Comparison of ENCODE assay signal across 24 cellular contexts in the genomic region with DNA sequence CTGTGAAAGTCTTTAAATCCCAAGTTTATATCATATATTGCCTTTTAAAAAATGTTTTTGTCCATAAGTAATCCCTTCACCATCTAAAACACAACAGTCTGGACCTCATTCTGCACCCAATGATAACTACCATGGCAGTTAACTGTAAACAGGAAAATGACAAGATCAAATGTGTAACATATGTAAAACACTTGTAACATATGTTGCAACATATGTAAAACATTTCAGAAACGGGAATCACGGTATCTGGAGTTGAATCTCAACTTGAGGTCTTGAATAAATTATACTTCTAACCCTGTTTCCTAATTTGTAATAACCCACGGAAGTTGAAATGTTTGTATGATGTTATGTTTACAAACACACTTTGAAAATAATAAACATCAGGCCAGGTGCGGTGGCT. TPM values are rescaled to one million over a fixed set of nuclear protein-coding genes. Genes with fewer than 3 reads are reported as not detected.
DNase-seq lines count a peak whose midpoint lies in the region; ATAC-seq and TF ChIP-seq lines count a peak whose summit lies in the region.
"Had no signal": no experiment of that assay in that cellular context is flagged by ENCODE, and none has a peak within 500 bp of the region (broad histone marks: within the 10 kb centered on the region; RNA-seq: fewer than 3 reads in every experiment).

No MANE protein-coding gene starts in this region.

- H4K5ac ChIP-seq in IMR-90 (ENCODE audit: low read depth, low read length): no peak overlapping the region

- no peak overlapping the region for H4K8ac ChIP-seq in IMR-90 (ENCODE audit: low read depth in 2 of 2, low read length in 2 of 2)

- H2AFZ ChIP-seq in IMR-90 (replicated peaks; ENCODE audit: low read length, poor library complexity): no peak overlapping the region
- H2AFZ ChIP-seq: GM23338 had no signal

- no peak overlapping the region for H3K4me3 ChIP-seq in IMR-90 (ENCODE audit: insufficient read depth, low read depth, low read length)
- H3K4me3 ChIP-seq: A549; BLaER1 treated with 17β-estradiol and CSF1 and Interleukin-3, amounts not matched to agents 10 nM and 100 nM; GM12878; GM23338 had no signal

- peaks cover 51% of the 10 kb centered on the region for H3K4me1 Mint-ChIP-seq in activated CD4-positive, alpha-beta T cell treated with anti-CD3 and anti-CD28 coated beads for 36 hours
- H3K4me1 Mint-ChIP-seq in activated CD4-positive, alpha-beta T cell treated with anti-CD3 and anti-CD28 coated beads, Interleukin-2, amount 10 ng/mL, durations not matched to agents 7 days and 5 days: peaks cover 40% of the 10 kb centered on the region
- peaks cover 53% of the 10 kb centered on the region for H3K4me1 Mint-ChIP-seq in activated T-helper 17 cell treated with anti-CD3 and anti-CD28 coated beads, Interleukin-2, amount 50 U/mL, for 72 hours
- H3K4me1 Mint-ChIP-seq in glutamatergic neuron (ENCODE audit: low read depth, unreplicated experiment): peaks cover 22% of the 10 kb centered on the region

- H3K4me2 ChIP-seq in IMR-90 (ENCODE audit: low read depth, low read length): no peak overlapping the region
- H3K4me2 ChIP-seq: A549; BLaER1 treated with 17β-estradiol and CSF1 and Interleukin-3, amounts not matched to agents 10 nM and 100 nM; GM23338 had no signal

- TF ChIP-seq POLR2A in IMR-90 (IDR thresholded peaks at IDR 0.05; ENCODE audit: low read depth, low read length): no peak

- H2BK5ac ChIP-seq in IMR-90 (ENCODE audit: low read depth, low read length, poor library complexity, severe bottlenecking): no peak overlapping the region

- peaks cover 65% of the 10 kb centered on the region for H3K36me3 Mint-ChIP-seq in activated CD4-positive, alpha-beta T cell treated with anti-CD3 and anti-CD28 coated beads for 36 hours (ENCODE audit: low read depth)
- peaks cover 51% of the 10 kb centered on the region for H3K36me3 Mint-ChIP-seq in activated CD4-positive, alpha-beta T cell treated with anti-CD3 and anti-CD28 coated beads, Interleukin-2, amount 10 ng/mL, durations not matched to agents 7 days and 5 days (ENCODE audit: low read depth)
- H3K36me3 Mint-ChIP-seq in activated T-helper 17 cell treated with anti-CD3 and anti-CD28 coated beads, Interleukin-2, amount 50 U/mL, for 72 hours (ENCODE audit: low read depth): peaks cover 100% of the 10 kb centered on the region
- H3K36me3 Mint-ChIP-seq in glutamatergic neuron (ENCODE audit: unreplicated experiment): no peaks in the 10 kb centered on the region

- no peak overlapping the region for H3K27ac ChIP-seq in IMR-90 (ENCODE audit: insufficient read depth, low read length)
- H3K27ac ChIP-seq: A549; BLaER1 treated with 17β-estradiol and CSF1 and Interleukin-3, amounts not matched to agents 10 nM and 100 nM had no signal

- H3K27me3 Mint-ChIP-seq in activated CD4-positive, alpha-beta T cell treated with anti-CD3 and anti-CD28 coated beads for 36 hours: no peaks in the 10 kb centered on the region
- no peaks in the 10 kb centered on the region for H3K27me3 Mint-ChIP-seq in activated CD4-positive, alpha-beta T cell treated with anti-CD3 and anti-CD28 coated beads, Interleukin-2, amount 10 ng/mL, durations not matched to agents 7 days and 5 days
- H3K27me3 Mint-ChIP-seq in activated T-helper 17 cell treated with anti-CD3 and anti-CD28 coated beads, Interleukin-2, amount 50 U/mL, for 72 hours: no peaks in the 10 kb centered on the region
- H3K27me3 Mint-ChIP-seq in glutamatergic neuron (ENCODE audit: unreplicated experiment): peaks cover 2% of the 10 kb centered on the region
- H3K27me3 Mint-ChIP-seq: CD4-positive, alpha-beta memory T cell had no signal

- in situ Hi-C loops in IMR-90 (cut with MboI; ENCODE audit: low sequenced_read_pairs): no loop called here

- H4K20me1 ChIP-seq in IMR-90 (ENCODE audit: insufficient read depth, low read length): peaks cover 54% of the 10 kb centered on the region

- H3K27me3 ChIP-seq in IMR-90 (ENCODE audit: control insufficient read depth, insufficient read depth, low read length): no peaks in the 10 kb centered on the region
- H3K27me3 ChIP-seq: BE2C; BLaER1 treated with 17β-estradiol and CSF1 and Interleukin-3, amounts not matched to agents 10 nM and 100 nM had no signal

- dilution Hi-C loops in IMR-90 (cut with HindIII; ENCODE audit: low sequenced_read_pairs, unreplicated experiment): no loop called here

- peaks cover 10% of the 10 kb centered on the region for H3K9me1 ChIP-seq in IMR-90 (ENCODE audit: insufficient read depth, low read length)

- H3K18ac ChIP-seq in IMR-90 (ENCODE audit: low read depth, low read length): no peak overlapping the region

- TF ChIP-seq RAD21 in IMR-90 (IDR thresholded peaks at IDR 0.05; ENCODE audit: low read length): no peak

- H3K56ac ChIP-seq in IMR-90 (ENCODE audit: extremely low read depth, insufficient read depth, low read length): no peak overlapping the region

- TF ChIP-seq CTCF in IMR-90 (conservative IDR thresholded peaks at IDR 0.05; ENCODE audit: low read depth, low read length) (no peak), glutamatergic neuron (IDR thresholded peaks at IDR 0.05; ENCODE audit: partially characterized antibody, unreplicated experiment) (no peak)

- peaks cover 5% of the 10 kb centered on the region for H3K36me3 ChIP-seq in IMR-90 (ENCODE audit: control insufficient read depth, insufficient read depth, low read length)

- H2BK15ac ChIP-seq in IMR-90 (ENCODE audit: low read depth, low read length): no peak overlapping the region

- H3K4me3 Mint-ChIP-seq in activated CD4-positive, alpha-beta T cell treated with anti-CD3 and anti-CD28 coated beads for 36 hours: no peak overlapping the region
- H3K4me3 Mint-ChIP-seq in activated CD4-positive, alpha-beta T cell treated with anti-CD3 and anti-CD28 coated beads, Interleukin-2, amount 10 ng/mL, durations not matched to agents 7 days and 5 days: no peak overlapping the region
- no peak overlapping the region for H3K4me3 Mint-ChIP-seq in activated T-helper 17 cell treated with anti-CD3 and anti-CD28 coated beads, Interleukin-2, amount 50 U/mL, for 72 hours
- no peak overlapping the region for H3K4me3 Mint-ChIP-seq in glutamatergic neuron (ENCODE audit: unreplicated experiment)
- H3K4me3 Mint-ChIP-seq: CD14-positive monocyte; CD4-positive, alpha-beta memory T cell; GM23338; H9 had no signal

- ATAC-seq in activated CD4-positive, alpha-beta T cell treated with anti-CD3 and anti-CD28 coated beads for 36 hours: no peak
- ATAC-seq in IMR-90 (ENCODE audit: low read depth): no peak
- no peak for ATAC-seq in activated T-helper 17 cell treated with anti-CD3 and anti-CD28 coated beads, Interleukin-2, amount 50 U/mL, for 72 hours (replicated peaks)
- no peak for ATAC-seq in GM21619 (IDR thresholded peaks at IDR 0.05; ENCODE audit: unreplicated experiment)
- ATAC-seq: A549, GM12878, GM23338, HCT116 had no signal

- H3K9me3 ChIP-seq in IMR-90 (ENCODE audit: control insufficient read depth, insufficient read depth, low read length): no peaks in the 10 kb centered on the region
- H3K9me3 ChIP-seq: A549; BE2C; BLaER1 treated with 17β-estradiol and CSF1 and Interleukin-3, amounts not matched to agents 10 nM and 100 nM had no signal

- WGBS in IMR-90 (ENCODE audit: extremely low coverage in 2 of 2, insufficient read length in 1 of 2), 2 experiments: no CpG with 5 or more reads among the region's 4 CpGs

- BruUV-seq in IMR-90 (replicated peaks; lab: Mats Ljungman, UMichigan): no TSS peak

- H2AK5ac ChIP-seq in IMR-90 (ENCODE audit: low read depth, low read length): no peak overlapping the region

- H3K14ac ChIP-seq in IMR-90 (replicated peaks; ENCODE audit: low read depth, low read length): no peak overlapping the region

- DNase-seq in activated CD4-positive, alpha-beta T cell treated with anti-CD3 and anti-CD28 coated beads for 36 hours: no peak
- DNase-seq in activated CD4-positive, alpha-beta T cell treated with anti-CD3 and anti-CD28 coated beads, Interleukin-2, amount 10 ng/mL, durations not matched to agents 7 days and 5 days: no peak
- no peak for DNase-seq in IMR-90
- DNase-seq in glutamatergic neuron: no peak
- DNase-seq in pons (ENCODE audit: low spot score): no peak
- DNase-seq: 8988T; ACHN; AML-193; BE2C; Calu3; CD4-positive, alpha-beta memory T cell; COR-L47; DMS79; EL; GDM1; H9 had no signal

- no peak overlapping the region for H2AK9ac ChIP-seq in IMR-90 (replicated peaks; ENCODE audit: low read depth, low read length, poor library complexity)

- peak overlapping the region; percentile 59 for H3K27ac Mint-ChIP-seq in activated CD4-positive, alpha-beta T cell treated with anti-CD3 and anti-CD28 coated beads for 36 hours
- H3K27ac Mint-ChIP-seq in activated CD4-positive, alpha-beta T cell treated with anti-CD3 and anti-CD28 coated beads, Interleukin-2, amount 10 ng/mL, durations not matched to agents 7 days and 5 days: no peak overlapping the region
- H3K27ac Mint-ChIP-seq in activated T-helper 17 cell treated with anti-CD3 and anti-CD28 coated beads, Interleukin-2, amount 50 U/mL, for 72 hours: peak overlapping the region; percentile 31
- peak overlapping the region; percentile 14 for H3K27ac Mint-ChIP-seq in glutamatergic neuron (ENCODE audit: unreplicated experiment)
- H3K27ac Mint-ChIP-seq: GM23338 had no signal

- H3K4ac ChIP-seq in IMR-90 (ENCODE audit: low read depth, low read length): no peak overlapping the region

- CTCF ChIA-PET in activated CD4-positive, alpha-beta T cell treated with anti-CD3 and anti-CD28 coated beads for 36 hours (lab: Charles Lee): no interaction called here
- CTCF ChIA-PET in activated CD4-positive, alpha-beta T cell treated with anti-CD3 and anti-CD28 coated beads, Interleukin-2, amount 10 ng/mL, durations not matched to agents 7 days and 5 days (lab: Charles Lee): interaction anchor here (2.2 kb wide), 1 partner anchor 10 kb away, joined by 8 read pairs; no protein-coding TSS in a partner anchor
- CTCF ChIA-PET in IMR-90 (lab: Yijun Ruan, JAX): no interaction called here

- H3K4me1 ChIP-seq in IMR-90 (ENCODE audit: control insufficient read depth, insufficient read depth, low read length): no peaks in the 10 kb centered on the region

- no peak overlapping the region for H4K91ac ChIP-seq in IMR-90 (ENCODE audit: insufficient read depth, low read depth, low read length)

- H2BK120ac ChIP-seq in IMR-90 (ENCODE audit: low read depth, low read length): no peak overlapping the region

- no peak overlapping the region for H3K23ac ChIP-seq in IMR-90 (ENCODE audit: low read depth, low read length)

- no peak overlapping the region for H3K9ac ChIP-seq in IMR-90 (ENCODE audit: low read depth, low read length)
- H3K9ac ChIP-seq: BLaER1 treated with 17β-estradiol and CSF1 and Interleukin-3, amounts not matched to agents 10 nM and 100 nM had no signal

- H3K9me3 Mint-ChIP-seq in activated CD4-positive, alpha-beta T cell treated with anti-CD3 and anti-CD28 coated beads for 36 hours (ENCODE audit: low read depth): no peaks in the 10 kb centered on the region
- no peaks in the 10 kb centered on the region for H3K9me3 Mint-ChIP-seq in activated CD4-positive, alpha-beta T cell treated with anti-CD3 and anti-CD28 coated beads, Interleukin-2, amount 10 ng/mL, durations not matched to agents 7 days and 5 days
- H3K9me3 Mint-ChIP-seq in activated T-helper 17 cell treated with anti-CD3 and anti-CD28 coated beads, Interleukin-2, amount 50 U/mL, for 72 hours: no peaks in the 10 kb centered on the region
- no peaks in the 10 kb centered on the region for H3K9me3 Mint-ChIP-seq in glutamatergic neuron (ENCODE audit: unreplicated experiment)
- H3K9me3 Mint-ChIP-seq: CD14-positive monocyte; CD4-positive, alpha-beta memory T cell; GM23338; H9 had no signal

- intact Hi-C loops in activated CD4-positive, alpha-beta T cell treated with anti-CD3 and anti-CD28 coated beads for 36 hours (cut with DNase I, micrococcal nuclease): no loop called here
- intact Hi-C loops in IMR-90 (cut with micrococcal nuclease): no loop called here

- peaks cover 24 to 64% of the 10 kb centered on the region in 2 experiments for H3K79me1 ChIP-seq in IMR-90 (ENCODE audit: low read depth in 1 of 2, low read length in 2 of 2)

- POLR2A ChIA-PET in activated CD4-positive, alpha-beta T cell treated with anti-CD3 and anti-CD28 coated beads for 36 hours (lab: Charles Lee): no interaction called here
- POLR2A ChIA-PET in activated CD4-positive, alpha-beta T cell treated with anti-CD3 and anti-CD28 coated beads, Interleukin-2, amount 10 ng/mL, durations not matched to agents 7 days and 5 days (lab: Charles Lee): no interaction called here
- POLR2A ChIA-PET in IMR-90 (lab: Charles Lee; ENCODE audit: unreplicated experiment): no interaction called here

- H2BK20ac ChIP-seq in IMR-90 (ENCODE audit: low read depth, low read length): no peak overlapping the region

RNA-seq across cellular contexts. Expression of a gene that starts 6.2 kb away (rescaled TPM):
- total RNA-seq in activated CD4-positive, alpha-beta T cell treated with anti-CD3 and anti-CD28 coated beads for 36 hours: 100 to 1,000 TPM; 189 to 191 TPM
- total RNA-seq in activated CD4-positive, alpha-beta T cell treated with anti-CD3 and anti-CD28 coated beads, Interleukin-2, amount 10 ng/mL, durations not matched to agents 7 days and 5 days: 10 to 100 TPM; 77.6 to 80.2 TPM
- total RNA-seq in IMR-90 (2012; rRNA removed) (36.0 and 59.7 TPM in 2 replicates), glutamatergic neuron (ENCODE audit: unreplicated experiment) (88.0 TPM)
- 23.2 and 30.4 TPM in 2 replicates for polyA plus RNA-seq in IMR-90 (2012; rRNA removed)
- 5.0 and 9.9 TPM in 2 replicates for polyA plus RNA-seq in IMR-90 (2012; cell fraction: cytosol; rRNA removed)
- polyA plus RNA-seq in IMR-90 (2012; cell fraction: nucleus; rRNA removed; ENCODE audit: low replicate concordance): 6.8 and 41.1 TPM in 2 replicates
- total RNA-seq in activated T-helper 17 cell treated with anti-CD3 and anti-CD28 coated beads, Interleukin-2, amount 50 U/mL, for 72 hours: 100 to 1,000 TPM; 109 to 172 TPM
